In the genomic region with DNA sequence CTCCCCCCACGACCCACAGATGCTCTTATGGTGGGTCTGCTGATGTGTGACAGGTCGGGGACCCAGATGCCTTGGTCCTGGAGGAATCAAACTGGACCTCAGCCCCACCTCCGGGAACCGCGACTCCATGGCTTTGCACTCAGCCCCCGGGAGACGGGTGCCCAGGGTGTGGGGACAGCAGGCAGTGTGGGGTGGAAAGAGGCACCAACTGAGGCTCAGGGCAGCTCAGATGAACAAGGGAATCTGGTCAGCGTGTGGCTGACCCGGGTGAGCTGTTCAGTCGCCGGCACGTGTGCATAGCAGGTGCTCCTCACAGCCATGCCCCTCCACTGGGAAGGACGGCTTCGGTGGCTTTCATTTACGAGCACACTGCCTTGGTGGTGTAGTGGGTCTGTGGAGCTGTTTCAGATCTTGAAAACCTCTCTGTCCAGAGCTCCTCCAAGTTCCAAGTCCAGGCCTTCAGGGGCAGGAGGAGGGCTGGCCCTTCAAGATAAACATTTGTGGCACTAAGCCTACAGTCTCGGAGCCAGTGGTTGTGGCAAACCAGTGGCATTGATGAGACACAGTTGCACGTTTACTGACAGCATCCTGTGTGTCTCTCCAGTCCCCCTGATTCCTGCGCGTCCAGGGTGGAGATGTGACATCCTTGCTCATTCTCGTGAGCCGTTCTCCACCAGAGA, we compare ENCODE assay signal across 13 cellular contexts.
"Had no signal": no experiment of that assay in that cellular context is flagged by ENCODE, and none has a peak within 500 bp of the region (broad histone marks: within the 10 kb centered on the region; RNA-seq: fewer than 3 reads in every experiment).

No MANE protein-coding gene starts in this region.

- H3K27me3 ChIP-seq: adrenal gland, cardiac muscle cell, ovary had no signal

- H3K27ac ChIP-seq: adrenal gland, cardiac muscle cell, esophagus squamous epithelium, ovary, tibial artery had no signal

- H3K4me3 Mint-ChIP-seq: activated CD4-positive, alpha-beta T cell treated with anti-CD3 and anti-CD28 coated beads, Interleukin-2, amount 10 ng/mL, durations not matched to agents 24 days and 14 days; activated naive CD4-positive, alpha-beta T cell treated with anti-CD3 and anti-CD28 coated beads, Interleukin-2, amount 50 U/mL, for 24 hours; activated T-cell treated with anti-CD3 and anti-CD28 coated beads, Interleukin-2, amount 50 U/mL, for 4 hours; mesothelial cell of epicardium; stimulated activated memory B cell treated with anti-CD40 and anti-IgM and Interleukin-4, amounts not matched to agents 10 μg/mL and 1 μg/mL and 100 μg/mL, for 72 hours had no signal

- H3K27ac Mint-ChIP-seq: activated CD4-positive, alpha-beta T cell treated with anti-CD3 and anti-CD28 coated beads, Interleukin-2, amount 10 ng/mL, durations not matched to agents 24 days and 14 days; activated naive CD4-positive, alpha-beta T cell treated with anti-CD3 and anti-CD28 coated beads, Interleukin-2, amount 50 U/mL, for 24 hours; mesothelial cell of epicardium; stimulated activated memory B cell treated with anti-CD40 and anti-IgM and Interleukin-4, amounts not matched to agents 10 μg/mL and 1 μg/mL and 100 μg/mL, for 72 hours had no signal

- H3K4me3 ChIP-seq: adrenal gland, cardiac muscle cell, esophagus squamous epithelium, ovary, tibial artery had no signal

- DNase-seq: activated CD4-positive, alpha-beta T cell treated with anti-CD3 and anti-CD28 coated beads, Interleukin-2, amount 10 ng/mL, durations not matched to agents 24 days and 14 days; activated CD4-positive, CD25-positive, alpha-beta regulatory T cell; activated effector memory CD4-positive, alpha-beta T cell treated with Interleukin-2 at 50 U/mL for 16 hours; activated T-cell treated with anti-CD3 and anti-CD28 coated beads, Interleukin-2, amount 50 U/mL, for 4 hours; esophagus squamous epithelium; ovary; SW 1271 had no signal

- H3K4me1 Mint-ChIP-seq: activated CD4-positive, alpha-beta T cell treated with anti-CD3 and anti-CD28 coated beads, Interleukin-2, amount 10 ng/mL, durations not matched to agents 24 days and 14 days; activated naive CD4-positive, alpha-beta T cell treated with anti-CD3 and anti-CD28 coated beads, Interleukin-2, amount 50 U/mL, for 24 hours; stimulated activated memory B cell treated with anti-CD40 and anti-IgM and Interleukin-4, amounts not matched to agents 10 μg/mL and 1 μg/mL and 100 μg/mL, for 72 hours had no signal

- H3K9me3 Mint-ChIP-seq: activated naive CD4-positive, alpha-beta T cell treated with anti-CD3 and anti-CD28 coated beads, Interleukin-2, amount 50 U/mL, for 24 hours; mesothelial cell of epicardium had no signal

- ATAC-seq: activated T-cell treated with anti-CD3 and anti-CD28 coated beads, Interleukin-2, amount 50 U/mL, for 4 hours; stimulated activated memory B cell treated with anti-CD40 and anti-IgM and Interleukin-4, amounts not matched to agents 10 μg/mL and 1 μg/mL and 100 μg/mL, for 72 hours had no signal

- H3K36me3 Mint-ChIP-seq: activated naive CD4-positive, alpha-beta T cell treated with anti-CD3 and anti-CD28 coated beads, Interleukin-2, amount 50 U/mL, for 24 hours; mesothelial cell of epicardium; stimulated activated memory B cell treated with anti-CD40 and anti-IgM and Interleukin-4, amounts not matched to agents 10 μg/mL and 1 μg/mL and 100 μg/mL, for 72 hours had no signal

- H3K27me3 Mint-ChIP-seq: activated CD4-positive, alpha-beta T cell treated with anti-CD3 and anti-CD28 coated beads, Interleukin-2, amount 10 ng/mL, durations not matched to agents 24 days and 14 days; activated naive CD4-positive, alpha-beta T cell treated with anti-CD3 and anti-CD28 coated beads, Interleukin-2, amount 50 U/mL, for 24 hours had no signal

- H3K4me1 ChIP-seq: adrenal gland, tibial artery had no signal

- H3K36me3 ChIP-seq: adrenal gland, cardiac muscle cell, esophagus squamous epithelium, ovary, tibial artery had no signal

- H3K9me3 ChIP-seq: adrenal gland, esophagus squamous epithelium, ovary, tibial artery had no signal
